Comparison of ENCODE assay signal across 1 cellular context in genomic region chr7:140744005-140744404, GRCh38.
A peak's percentile ranks its signal among the peaks of the same experiment; 100 is the strongest.
TF ChIP-seq lines count a peak whose summit lies in the region.

No MANE protein-coding gene starts in this region.

TF ChIP-seq in HepG2, 621 proteins besides CTCF, POLR2A, EP300 and RAD21 (continued from another document and continues in another):
- TF ChIP-seq ZNF496 (CRISPR knock-in tag; IDR thresholded peaks at IDR 0.05; ENCODE audit: insufficient replicate concordance) (no peak), MATR3 (CRISPR knock-in tag; IDR thresholded peaks at IDR 0.05) (no peak), PLRG1 (conservative IDR thresholded peaks at IDR 0.05) (no peak), ZSCAN5A (CRISPR knock-in tag; IDR thresholded peaks at IDR 0.05; ENCODE audit: borderline replicate concordance) (no peak; the same call in 1 of the 2 replicates), MEF2D (CRISPR knock-in tag; IDR thresholded peaks at IDR 0.05) (no peak), CCAR2 (optimal IDR thresholded peaks at IDR 0.05; ENCODE audit: low read depth, low read length) (no peak), FOSL2 (CRISPR knock-in tag; IDR thresholded peaks at IDR 0.05) (no peak), ZNF615 (CRISPR knock-in tag; IDR thresholded peaks at IDR 0.05; ENCODE audit: borderline replicate concordance) (no peak), KLF6 (CRISPR knock-in tag; IDR thresholded peaks at IDR 0.05) (no peak), CAMTA2 (CRISPR knock-in tag; IDR thresholded peaks at IDR 0.05; ENCODE audit: borderline replicate concordance) (no peak), ATF7-NPFF (CRISPR knock-in tag; IDR thresholded peaks at IDR 0.05; ENCODE audit: low read depth) (no peak), ELF4 (CRISPR knock-in tag; IDR thresholded peaks at IDR 0.05; ENCODE audit: borderline replicate concordance) (no peak), ZNF83 (CRISPR knock-in tag; IDR thresholded peaks at IDR 0.05; ENCODE audit: borderline replicate concordance) (no peak), FOXP1 (IDR thresholded peaks at IDR 0.05) (no peak), FOXP1 (CRISPR knock-in tag; IDR thresholded peaks at IDR 0.05) (peak; percentile 59), CBX2 (IDR thresholded peaks at IDR 0.05; ENCODE audit: low read depth, low read length) (no peak), CBX2 (CRISPR knock-in tag; IDR thresholded peaks at IDR 0.05; ENCODE audit: low read depth) (no peak), MAFG (CRISPR knock-in tag; IDR thresholded peaks at IDR 0.05) (no peak), ZNF558 (CRISPR knock-in tag; IDR thresholded peaks at IDR 0.05; ENCODE audit: borderline replicate concordance) (no peak), MBNL3 (CRISPR knock-in tag; conservative IDR thresholded peaks at IDR 0.05) (no peak), HMG20B (CRISPR knock-in tag; conservative IDR thresholded peaks at IDR 0.05) (no peak), ZNF598 (CRISPR knock-in tag; IDR thresholded peaks at IDR 0.05; ENCODE audit: borderline replicate concordance) (no peak), ZNF792 (CRISPR knock-in tag; IDR thresholded peaks at IDR 0.05) (no peak), ZNF770 (CRISPR knock-in tag; IDR thresholded peaks at IDR 0.05) (peak; percentile 33; the same call in 1 of the 2 replicates), CEBPB (IDR thresholded peaks at IDR 0.05; ENCODE audit: borderline replicate concordance, low read depth, low read length) (no peak), ZNF350 (CRISPR knock-in tag; IDR thresholded peaks at IDR 0.05; ENCODE audit: borderline replicate concordance, low read depth) (no peak), GABPA (IDR thresholded peaks at IDR 0.05; ENCODE audit: low read depth, low read length) (no peak), GABPA (CRISPR knock-in tag; IDR thresholded peaks at IDR 0.05; ENCODE audit: low read depth) (no peak), KAT2B (IDR thresholded peaks at IDR 0.05; ENCODE audit: borderline replicate concordance, low read depth, low read length) (no peak), PAWR (CRISPR knock-in tag; IDR thresholded peaks at IDR 0.05; ENCODE audit: borderline replicate concordance) (no peak), MNT (IDR thresholded peaks at IDR 0.05) (no peak), MZF1 (CRISPR knock-in tag; IDR thresholded peaks at IDR 0.05; ENCODE audit: borderline replicate concordance) (no peak), BRCA1 (CRISPR knock-in tag; IDR thresholded peaks at IDR 0.05) (no peak), ZNF354B (CRISPR knock-in tag; IDR thresholded peaks at IDR 0.05) (no peak), POGZ (CRISPR knock-in tag; IDR thresholded peaks at IDR 0.05) (peak; percentile 56; the same call in 1 of the 2 replicates), ZC3H4 (CRISPR knock-in tag; IDR thresholded peaks at IDR 0.05; ENCODE audit: borderline replicate concordance) (no peak), RFX1 (IDR thresholded peaks at IDR 0.05) (no peak), NFIB (CRISPR knock-in tag; IDR thresholded peaks at IDR 0.05; ENCODE audit: borderline replicate concordance) (no peak), ZBTB46 (CRISPR knock-in tag; IDR thresholded peaks at IDR 0.05; ENCODE audit: borderline replicate concordance) (no peak), CBFB (CRISPR knock-in tag; IDR thresholded peaks at IDR 0.05) (no peak), ZNF317 (CRISPR knock-in tag; IDR thresholded peaks at IDR 0.05) (peak; percentile 45; the same call in 1 of the 2 replicates), HDAC2 (CRISPR knock-in tag; IDR thresholded peaks at IDR 0.05) (peak; percentile 76), FOXC1 (CRISPR knock-in tag; IDR thresholded peaks at IDR 0.05; ENCODE audit: borderline replicate concordance) (no peak), ZNF367 (CRISPR knock-in tag; IDR thresholded peaks at IDR 0.05; ENCODE audit: borderline replicate concordance) (no peak)
- TF ChIP-seq, protein P1, sequence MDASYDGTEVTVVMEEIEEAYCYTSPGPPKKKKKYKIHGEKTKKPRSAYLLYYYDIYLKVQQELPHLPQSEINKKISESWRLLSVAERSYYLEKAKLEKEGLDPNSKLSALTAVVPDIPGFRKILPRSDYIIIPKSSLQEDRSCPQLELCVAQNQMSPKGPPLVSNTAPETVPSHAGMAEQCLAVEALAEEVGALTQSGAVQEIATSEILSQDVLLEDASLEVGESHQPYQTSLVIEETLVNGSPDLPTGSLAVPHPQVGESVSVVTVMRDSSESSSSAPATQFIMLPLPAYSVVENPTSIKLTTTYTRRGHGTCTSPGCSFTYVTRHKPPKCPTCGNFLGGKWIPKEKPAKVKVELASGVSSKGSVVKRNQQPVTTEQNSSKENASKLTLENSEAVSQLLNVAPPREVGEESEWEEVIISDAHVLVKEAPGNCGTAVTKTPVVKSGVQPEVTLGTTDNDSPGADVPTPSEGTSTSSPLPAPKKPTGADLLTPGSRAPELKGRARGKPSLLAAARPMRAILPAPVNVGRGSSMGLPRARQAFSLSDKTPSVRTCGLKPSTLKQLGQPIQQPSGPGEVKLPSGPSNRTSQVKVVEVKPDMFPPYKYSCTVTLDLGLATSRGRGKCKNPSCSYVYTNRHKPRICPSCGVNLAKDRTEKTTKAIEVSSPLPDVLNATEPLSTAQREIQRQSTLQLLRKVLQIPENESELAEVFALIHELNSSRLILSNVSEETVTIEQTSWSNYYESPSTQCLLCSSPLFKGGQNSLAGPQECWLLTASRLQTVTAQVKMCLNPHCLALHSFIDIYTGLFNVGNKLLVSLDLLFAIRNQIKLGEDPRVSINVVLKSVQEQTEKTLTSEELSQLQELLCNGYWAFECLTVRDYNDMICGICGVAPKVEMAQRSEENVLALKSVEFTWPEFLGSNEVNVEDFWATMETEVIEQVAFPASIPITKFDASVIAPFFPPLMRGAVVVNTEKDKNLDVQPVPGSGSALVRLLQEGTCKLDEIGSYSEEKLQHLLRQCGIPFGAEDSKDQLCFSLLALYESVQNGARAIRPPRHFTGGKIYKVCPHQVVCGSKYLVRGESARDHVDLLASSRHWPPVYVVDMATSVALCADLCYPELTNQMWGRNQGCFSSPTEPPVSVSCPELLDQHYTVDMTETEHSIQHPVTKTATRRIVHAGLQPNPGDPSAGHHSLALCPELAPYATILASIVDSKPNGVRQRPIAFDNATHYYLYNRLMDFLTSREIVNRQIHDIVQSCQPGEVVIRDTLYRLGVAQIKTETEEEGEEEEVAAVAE (CRISPR knock-in tag; IDR thresholded peaks at IDR 0.05; ENCODE audit: borderline replicate concordance), result no peak
- TF ChIP-seq, protein P2, sequence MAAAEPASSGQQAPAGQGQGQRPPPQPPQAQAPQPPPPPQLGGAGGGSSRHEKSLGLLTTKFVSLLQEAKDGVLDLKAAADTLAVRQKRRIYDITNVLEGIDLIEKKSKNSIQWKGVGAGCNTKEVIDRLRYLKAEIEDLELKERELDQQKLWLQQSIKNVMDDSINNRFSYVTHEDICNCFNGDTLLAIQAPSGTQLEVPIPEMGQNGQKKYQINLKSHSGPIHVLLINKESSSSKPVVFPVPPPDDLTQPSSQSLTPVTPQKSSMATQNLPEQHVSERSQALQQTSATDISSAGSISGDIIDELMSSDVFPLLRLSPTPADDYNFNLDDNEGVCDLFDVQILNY (CRISPR knock-in tag; conservative IDR thresholded peaks at IDR 0.05), result no peak
- TF ChIP-seq, protein P3, sequence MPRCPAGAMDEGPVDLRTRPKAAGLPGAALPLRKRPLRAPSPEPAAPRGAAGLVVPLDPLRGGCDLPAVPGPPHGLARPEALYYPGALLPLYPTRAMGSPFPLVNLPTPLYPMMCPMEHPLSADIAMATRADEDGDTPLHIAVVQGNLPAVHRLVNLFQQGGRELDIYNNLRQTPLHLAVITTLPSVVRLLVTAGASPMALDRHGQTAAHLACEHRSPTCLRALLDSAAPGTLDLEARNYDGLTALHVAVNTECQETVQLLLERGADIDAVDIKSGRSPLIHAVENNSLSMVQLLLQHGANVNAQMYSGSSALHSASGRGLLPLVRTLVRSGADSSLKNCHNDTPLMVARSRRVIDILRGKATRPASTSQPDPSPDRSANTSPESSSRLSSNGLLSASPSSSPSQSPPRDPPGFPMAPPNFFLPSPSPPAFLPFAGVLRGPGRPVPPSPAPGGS (CRISPR knock-in tag; IDR thresholded peaks at IDR 0.05), result no peak
- TF ChIP-seq, protein P4, sequence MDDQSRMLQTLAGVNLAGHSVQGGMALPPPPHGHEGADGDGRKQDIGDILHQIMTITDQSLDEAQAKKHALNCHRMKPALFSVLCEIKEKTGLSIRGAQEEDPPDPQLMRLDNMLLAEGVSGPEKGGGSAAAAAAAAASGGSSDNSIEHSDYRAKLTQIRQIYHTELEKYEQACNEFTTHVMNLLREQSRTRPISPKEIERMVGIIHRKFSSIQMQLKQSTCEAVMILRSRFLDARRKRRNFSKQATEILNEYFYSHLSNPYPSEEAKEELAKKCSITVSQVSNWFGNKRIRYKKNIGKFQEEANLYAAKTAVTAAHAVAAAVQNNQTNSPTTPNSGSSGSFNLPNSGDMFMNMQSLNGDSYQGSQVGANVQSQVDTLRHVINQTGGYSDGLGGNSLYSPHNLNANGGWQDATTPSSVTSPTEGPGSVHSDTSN (CRISPR knock-in tag; IDR thresholded peaks at IDR 0.05; ENCODE audit: borderline replicate concordance), result no peak
- TF ChIP-seq, protein P5, sequence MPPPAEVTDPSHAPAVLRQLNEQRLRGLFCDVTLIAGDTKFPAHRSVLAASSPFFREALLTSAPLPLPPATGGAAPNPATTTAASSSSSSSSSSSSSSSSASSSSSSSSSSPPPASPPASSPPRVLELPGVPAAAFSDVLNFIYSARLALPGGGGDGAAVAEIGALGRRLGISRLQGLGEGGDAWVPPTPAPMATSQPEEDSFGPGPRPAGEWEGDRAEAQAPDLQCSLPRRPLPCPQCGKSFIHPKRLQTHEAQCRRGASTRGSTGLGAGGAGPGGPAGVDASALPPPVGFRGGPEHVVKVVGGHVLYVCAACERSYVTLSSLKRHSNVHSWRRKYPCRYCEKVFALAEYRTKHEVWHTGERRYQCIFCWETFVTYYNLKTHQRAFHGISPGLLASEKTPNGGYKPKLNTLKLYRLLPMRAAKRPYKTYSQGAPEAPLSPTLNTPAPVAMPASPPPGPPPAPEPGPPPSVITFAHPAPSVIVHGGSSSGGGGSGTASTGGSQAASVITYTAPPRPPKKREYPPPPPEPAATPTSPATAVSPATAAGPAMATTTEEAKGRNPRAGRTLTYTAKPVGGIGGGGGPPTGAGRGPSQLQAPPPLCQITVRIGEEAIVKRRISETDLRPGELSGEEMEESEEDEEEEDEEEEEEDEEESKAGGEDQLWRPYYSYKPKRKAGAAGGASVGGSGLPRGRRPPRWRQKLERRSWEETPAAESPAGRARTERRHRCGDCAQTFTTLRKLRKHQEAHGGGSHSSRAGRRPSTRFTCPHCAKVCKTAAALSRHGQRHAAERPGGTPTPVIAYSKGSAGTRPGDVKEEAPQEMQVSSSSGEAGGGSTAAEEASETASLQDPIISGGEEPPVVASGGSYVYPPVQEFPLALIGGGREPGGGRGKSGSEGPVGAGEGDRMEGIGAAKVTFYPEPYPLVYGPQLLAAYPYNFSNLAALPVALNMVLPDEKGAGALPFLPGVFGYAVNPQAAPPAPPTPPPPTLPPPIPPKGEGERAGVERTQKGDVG (CRISPR knock-in tag; IDR thresholded peaks at IDR 0.05; ENCODE audit: borderline replicate concordance), result no peak
